ENCODE assay signal across 26 cellular contexts in the genomic region with DNA sequence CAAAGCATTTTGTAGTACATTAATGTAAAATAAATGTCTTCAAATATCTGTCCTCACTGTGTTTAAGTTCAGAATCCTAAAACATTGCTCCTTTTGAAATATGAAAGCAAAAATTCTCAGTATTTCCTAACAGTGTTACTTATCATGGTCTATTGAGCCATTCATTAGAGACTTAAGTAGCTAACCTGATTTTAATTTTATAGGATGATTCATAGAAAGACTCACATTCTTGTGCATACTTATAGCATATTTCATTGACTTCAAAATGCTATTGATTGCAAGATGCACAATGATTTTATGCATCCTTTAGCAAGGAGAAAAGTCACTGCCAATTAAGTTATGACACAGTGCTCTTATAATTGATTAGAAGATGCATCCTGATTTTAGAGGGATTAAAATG.
DNase-seq lines count a peak whose midpoint lies in the region; ATAC-seq and TF ChIP-seq lines count a peak whose summit lies in the region.
"Had no signal": no experiment of that assay in that cellular context is flagged by ENCODE, and none has a peak within 500 bp of the region (broad histone marks: within the 10 kb centered on the region; RNA-seq: fewer than 3 reads in every experiment).

No MANE protein-coding gene starts in this region.

- H3K27me3 ChIP-seq in RWPE2 (ENCODE audit: insufficient read depth, poor library complexity, severe bottlenecking) (no peaks in the 10 kb centered on the region), smooth muscle cell (ENCODE audit: low read depth) (no peaks in the 10 kb centered on the region)
- H3K27me3 ChIP-seq: testis, uterus had no signal

- H3K9me3 ChIP-seq in RWPE2 (ENCODE audit: severe bottlenecking) = no peaks in the 10 kb centered on the region
- H3K9me3 ChIP-seq in smooth muscle cell (replicated peaks; ENCODE audit: low read depth) = no peaks in the 10 kb centered on the region
- H3K9me3 ChIP-seq: testis, uterus had no signal

- H3K4me1 Mint-ChIP-seq in activated T-cell treated with anti-CD3 and anti-CD28 coated beads, Interleukin-2, amount 50 U/mL, for 72 hours (ENCODE audit: low read depth) = peaks cover 31% of the 10 kb centered on the region

- DNase-seq in ELR (ENCODE audit: low read depth) = peak; percentile 63
- DNase-seq in RWPE2 (ENCODE audit: low spot score) = no peak
- peak; percentile 60 for DNase-seq in fibroblast of mammary gland (ENCODE audit: low read depth)
- no peak for DNase-seq in smooth muscle cell (lab: John Stamatoyannopoulos, UW; ENCODE audit: unreplicated experiment)
- no peak for DNase-seq in SW480 (ENCODE audit: low spot score)
- DNase-seq in DMS79 treated with DMSO at 0.1 percent for 48 hours (lab: John Stamatoyannopoulos, UW) = no peak
- no peak for DNase-seq in activated T-cell treated with anti-CD3 and anti-CD28 coated beads, Interleukin-2, amount 50 U/mL, for 72 hours
- DNase-seq: activated CD4-positive, alpha-beta T cell treated with anti-CD3 and anti-CD28 coated beads, Interleukin-2, amount 50 U/mL, for 1 hour; activated naive CD4-positive, alpha-beta T cell treated with anti-CD3 and anti-CD28 coated beads for 36 hours; amniotic stem cell; DMS53; Kasumi-1; kidney; MV-4-11; naive B cell; NCI-H1694; NCI-H510A; stimulated activated naive CD8-positive, alpha-beta T cell treated with anti-CD3 and anti-CD28 coated beads, Interleukin-15, Interleukin-2, amounts not matched to agents 100 U/mL and 50 U/mL, for 24 hours; testis; uterus; WERI-Rb-1 had no signal

- peaks cover 17% of the 10 kb centered on the region for H3K4me1 ChIP-seq in RWPE2 (ENCODE audit: insufficient read depth, poor library complexity, severe bottlenecking)
- peaks cover 4% of the 10 kb centered on the region for H3K4me1 ChIP-seq in smooth muscle cell (ENCODE audit: low read depth)
- H3K4me1 ChIP-seq: testis, uterus had no signal

- no peak overlapping the region for H3K4me3 ChIP-seq in RWPE2 (ENCODE audit: severe bottlenecking)
- H3K4me3 ChIP-seq in fibroblast of mammary gland (ENCODE audit: control insufficient read depth, low read depth, low read length) = no peak overlapping the region
- no peak overlapping the region for H3K4me3 ChIP-seq in smooth muscle cell
- H3K4me3 ChIP-seq: testis, uterus had no signal

- H3K79me2 ChIP-seq in smooth muscle cell (ENCODE audit: low read depth) = peaks cover 42% of the 10 kb centered on the region

- peaks cover 2 to 9% of the 10 kb centered on the region in 2 donors for H3K36me3 Mint-ChIP-seq in activated T-cell treated with anti-CD3 and anti-CD28 coated beads, Interleukin-2, amount 50 U/mL, for 72 hours (ENCODE audit: insufficient read depth in 2 of 2)

- no peak overlapping the region for H3K4me3 Mint-ChIP-seq in activated T-cell treated with anti-CD3 and anti-CD28 coated beads, Interleukin-2, amount 50 U/mL, for 72 hours
- H3K4me3 Mint-ChIP-seq: activated naive CD4-positive, alpha-beta T cell treated with anti-CD3 and anti-CD28 coated beads for 36 hours; B cell; mesothelial cell of epicardium; naive B cell had no signal

- H3K36me3 ChIP-seq in RWPE2 (ENCODE audit: low read depth) (no peaks in the 10 kb centered on the region), smooth muscle cell (ENCODE audit: low read depth) (no peaks in the 10 kb centered on the region)
- H3K36me3 ChIP-seq: uterus, WERI-Rb-1 had no signal

- no peak overlapping the region for H3K9ac ChIP-seq in smooth muscle cell (ENCODE audit: low read depth)

- TF ChIP-seq CTCF in RWPE2 (IDR thresholded peaks at IDR 0.05; ENCODE audit: poor library complexity, severe bottlenecking) (no peak), fibroblast of mammary gland (conservative IDR thresholded peaks at IDR 0.05; ENCODE audit: control insufficient read depth, insufficient read depth, low read depth, low read length) (no peak), smooth muscle cell (IDR thresholded peaks at IDR 0.05; ENCODE audit: borderline replicate concordance, insufficient read depth, poor library complexity, severe bottlenecking) (no peak)

- peaks cover 0 to 1% of the 10 kb centered on the region in 2 donors for H3K9me3 Mint-ChIP-seq in activated T-cell treated with anti-CD3 and anti-CD28 coated beads, Interleukin-2, amount 50 U/mL, for 72 hours
- H3K9me3 Mint-ChIP-seq: activated naive CD4-positive, alpha-beta T cell treated with anti-CD3 and anti-CD28 coated beads for 36 hours had no signal

- no peak overlapping the region for H2AFZ ChIP-seq in smooth muscle cell (ENCODE audit: low read depth)

- no peaks in the 10 kb centered on the region for H3F3A ChIP-seq in smooth muscle cell (ENCODE audit: low read depth)

- peak; percentile 73 for ATAC-seq in RWPE2 (ENCODE audit: low read depth)
- no peak for ATAC-seq in activated T-cell treated with anti-CD3 and anti-CD28 coated beads, Interleukin-2, amount 50 U/mL, for 72 hours (replicated peaks in 1 of 2)
- ATAC-seq: esophagus mucosa; HepG2; Right ventricle myocardium inferior; stimulated activated naive CD8-positive, alpha-beta T cell treated with anti-CD3 and anti-CD28 coated beads, Interleukin-15, Interleukin-2, amounts not matched to agents 100 U/mL and 50 U/mL, for 24 hours had no signal

- H3K4me2 ChIP-seq in smooth muscle cell = peak overlapping the region; percentile 1

- no peaks in the 10 kb centered on the region for H3K27me3 Mint-ChIP-seq in activated T-cell treated with anti-CD3 and anti-CD28 coated beads, Interleukin-2, amount 50 U/mL, for 72 hours (ENCODE audit: low read depth)
- H3K27me3 Mint-ChIP-seq: B cell, naive B cell had no signal

- H3K27ac ChIP-seq in RWPE2 (ENCODE audit: poor library complexity, severe bottlenecking) (no peak overlapping the region), smooth muscle cell (ENCODE audit: low read depth) (no peak overlapping the region)
- H3K27ac ChIP-seq: testis, uterus, WERI-Rb-1 had no signal

- H4K20me1 ChIP-seq in smooth muscle cell (ENCODE audit: low read depth) = peaks cover 47% of the 10 kb centered on the region

- no peak overlapping the region for H3K27ac Mint-ChIP-seq in activated T-cell treated with anti-CD3 and anti-CD28 coated beads, Interleukin-2, amount 50 U/mL, for 72 hours
- H3K27ac Mint-ChIP-seq: activated naive CD4-positive, alpha-beta T cell treated with anti-CD3 and anti-CD28 coated beads for 36 hours; B cell; mesothelial cell of epicardium; naive B cell had no signal

Comparison
In these comparisons a context has a peak if more than half of its experiments do, and no peak if none do; other contexts are left out.
1. DNase-seq: peak in ELR (single experiment) and fibroblast of mammary gland (single experiment); none in RWPE2 (single experiment), smooth muscle cell (single experiment), SW480 (single experiment), DMS79 treated with DMSO at 0.1 percent for 48 hours (single experiment) and activated T-cell treated with anti-CD3 and anti-CD28 coated beads, Interleukin-2, amount 50 U/mL, for 72 hours (0 of 2).